Comparison of ENCODE assay signal across 18 cellular contexts in the genomic region with DNA sequence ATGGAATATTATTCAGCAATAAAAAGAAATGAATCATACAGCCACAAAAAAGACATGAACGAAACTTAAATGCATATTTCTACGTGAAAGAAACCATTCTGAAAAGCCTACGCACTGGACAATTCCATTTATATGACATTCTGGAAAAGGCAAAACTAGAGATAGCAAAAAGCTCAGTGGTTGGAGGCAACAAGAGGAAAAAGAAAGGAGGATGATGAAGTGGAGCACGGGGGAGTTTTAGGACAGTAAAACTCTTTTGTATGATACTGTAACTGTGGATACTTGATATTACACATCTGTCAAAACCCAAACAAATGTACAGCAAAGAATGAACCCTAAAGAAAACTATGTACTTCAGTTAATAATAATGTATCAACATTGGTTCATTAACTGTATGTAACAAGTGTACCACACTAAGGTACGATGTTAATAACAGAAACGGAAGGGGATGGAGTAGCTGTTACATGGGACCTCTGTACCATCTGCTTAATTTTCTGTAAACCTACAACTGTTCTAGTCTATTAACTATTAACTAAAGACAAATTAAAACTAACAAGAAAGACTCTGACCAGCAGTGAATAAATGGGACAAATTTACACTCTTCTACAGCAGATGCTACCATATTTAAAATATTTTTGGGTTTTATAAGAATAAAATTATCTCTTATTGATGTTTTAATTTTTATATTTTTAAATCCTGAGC. TPM values are rescaled to one million over a fixed set of nuclear protein-coding genes. Genes with fewer than 3 reads are reported as not detected.
A peak's percentile ranks its signal among the peaks of the same experiment; 100 is the strongest.
DNase-seq lines count a peak whose midpoint lies in the region; ATAC-seq, FAIRE-seq and TF ChIP-seq lines count a peak whose summit lies in the region.
"Had no signal": no experiment of that assay in that cellular context is flagged by ENCODE, and none has a peak within 500 bp of the region (broad histone marks: within the 10 kb centered on the region; RNA-seq: fewer than 3 reads in every experiment).

No MANE protein-coding gene starts in this region.

- DNase-seq in A549 (ENCODE audit: low read depth in 1 of 2, low spot score in 1 of 2) (no peak), H54 (ENCODE audit: insufficient read length, low spot score) (no peak), left lobe of liver (ENCODE audit: low spot score) (no peak), nephron progenitor cell (no peak), H7 (no peak), NCI-H2171 (lab: John Stamatoyannopoulos, UW) (no peak), NCI-H1417 treated with DMSO at 0.1 percent for 48 hours (lab: John Stamatoyannopoulos, UW) (no peak)
- DNase-seq: 8988T; BE2C; C1 segment of cervical spinal cord; Caco-2; CD4-positive, CD25-positive, alpha-beta regulatory T cell; DMS153; DMS79; GDM1; H9 had no signal

- FAIRE-seq in A549 (lab: Jason Lieb, UNC) = peak; percentile 70
- peak; percentile 48 for FAIRE-seq in H54 (lab: Jason Lieb, UNC)
- FAIRE-seq: GM12892 had no signal

- WGBS in A549 (ENCODE audit: missing lambda C conversion rate) = 90% methylated on average over 6 of the region's 6 CpGs

- H3K9me3 Mint-ChIP-seq in nephron progenitor cell = no peaks in the 10 kb centered on the region
- H3K9me3 Mint-ChIP-seq: CD4-positive, CD25-positive, alpha-beta regulatory T cell; GM23338; H9 had no signal

- peaks cover 21% of the 10 kb centered on the region for H3K36me3 Mint-ChIP-seq in nephron progenitor cell (ENCODE audit: low read depth)
- H3K36me3 Mint-ChIP-seq: CD4-positive, CD25-positive, alpha-beta regulatory T cell had no signal

- ATAC-seq in A549 = no peak
- ATAC-seq in left lobe of liver = peak; percentile 67
- ATAC-seq: GM23338 had no signal

- H3K4me3 ChIP-seq in A549 (no peak overlapping the region), H7 (ENCODE audit: insufficient read depth, low read depth, low read length) (no peak overlapping the region)
- H3K4me3 ChIP-seq: GM23338 had no signal

- peaks cover 48% of the 10 kb centered on the region for H3K4me1 ChIP-seq in A549
- H3K4me1 ChIP-seq: Caco-2 had no signal

- H3K4me1 Mint-ChIP-seq in nephron progenitor cell = peaks cover 13% of the 10 kb centered on the region

- H3K27me3 Mint-ChIP-seq in nephron progenitor cell (ENCODE audit: low read depth, poor library complexity) = no peaks in the 10 kb centered on the region
- H3K27me3 Mint-ChIP-seq: CD4-positive, CD25-positive, alpha-beta regulatory T cell had no signal

- no peak for TF ChIP-seq RAD21 in A549 (conservative IDR thresholded peaks at IDR 0.05 in 1 of 2, IDR thresholded peaks at IDR 0.05 in 1 of 2)

- POLR2A ChIA-PET in A549 (lab: Yijun Ruan, JAX) = no interaction called here

- no peak overlapping the region for H3K27ac ChIP-seq in A549

- no peaks in the 10 kb centered on the region for H3K36me3 ChIP-seq in H7 (replicated peaks; ENCODE audit: control insufficient read depth, insufficient read depth, low read length)
- H3K36me3 ChIP-seq: BE2C had no signal

- no peak for TF ChIP-seq CTCF in A549 (IDR thresholded peaks at IDR 0.05)
- no peak for TF ChIP-seq CTCF in nephron progenitor cell (IDR thresholded peaks at IDR 0.05)

- no peak for TF ChIP-seq EP300 in A549 (IDR thresholded peaks at IDR 0.05)

- H3K9me3 ChIP-seq in A549 = no peaks in the 10 kb centered on the region
- H3K9me3 ChIP-seq: BE2C, Caco-2 had no signal

- no peak overlapping the region for H3K4me2 ChIP-seq in A549
- H3K4me2 ChIP-seq: GM23338 had no signal

- TF ChIP-seq POLR2A in A549 (IDR thresholded peaks at IDR 0.05; ENCODE audit: low read length) = no peak
- TF ChIP-seq POLR2A in H54 (IDR thresholded peaks at IDR 0.05; ENCODE audit: low read depth, low read length) = no peak

- CTCF ChIA-PET in A549 (lab: Yijun Ruan, JAX) = interaction anchor here (1.0 kb wide), 1 partner anchor 99 kb away, joined by 3 read pairs; no protein-coding TSS in a partner anchor

- H3K4me3 Mint-ChIP-seq in nephron progenitor cell = no peak overlapping the region
- H3K4me3 Mint-ChIP-seq: CD4-positive, CD25-positive, alpha-beta regulatory T cell; GM23338; H9 had no signal

- H3K27me3 ChIP-seq in H7 (ENCODE audit: control insufficient read depth, insufficient read depth, low read length) = no peaks in the 10 kb centered on the region
- H3K27me3 ChIP-seq: BE2C had no signal

- H3K27ac Mint-ChIP-seq in nephron progenitor cell = peak overlapping the region; percentile 64
- H3K27ac Mint-ChIP-seq: GM23338, H9 had no signal

TF ChIP-seq in A549, 52 proteins besides CTCF, POLR2A, EP300 and RAD21:
- TF ChIP-seq RNF2 (IDR thresholded peaks at IDR 0.05; ENCODE audit: borderline replicate concordance, low read depth) (no peak), NPAS2 (CRISPR knock-in tag; IDR thresholded peaks at IDR 0.05; ENCODE audit: borderline replicate concordance) (no peak)

RNA-seq across cellular contexts. Expression of a gene that starts 31.5 kb away (rescaled TPM):
- polyA plus RNA-seq in A549 (2011; rRNA removed) (33.4 and 38.7 TPM in 2 replicates), A549 (2017; fragmentation: RNase III; extraction: RNeasy Plus Mini Kit Qiagen cat#74134 plus additional on column Dnase treatment) (34.0 to 38.0 TPM (median 36.4 TPM) in 3 replicates)
- polyA plus RNA-seq in A549 (2012; cell fraction: cytosol; rRNA removed) = 5.9 and 6.5 TPM in 2 replicates
- polyA plus RNA-seq in A549 (2012; cell fraction: nucleus; rRNA removed) = 4.2 and 6.9 TPM in 2 replicates
- 28.9 and 30.0 TPM in 2 replicates for polyA minus RNA-seq in A549 (2011; rRNA and poly(A)+ RNA removed)
- total RNA-seq in left lobe of liver = 12.0 TPM
- 12.6 and 18.0 TPM in 2 replicates for total RNA-seq in H7 (2014; rRNA removed; shearing (Covaris generic))
